Comparison of ENCODE assay signal across 9 cellular contexts in genomic region chr5:74040065-74040551, GRCh38.
DNase-seq lines count a peak whose midpoint lies in the region; ATAC-seq, FAIRE-seq and TF ChIP-seq lines count a peak whose summit lies in the region.
"Had no signal": no experiment of that assay in that cellular context is flagged by ENCODE, and none has a peak within 500 bp of the region (broad histone marks: within the 10 kb centered on the region; RNA-seq: fewer than 3 reads in every experiment).

No MANE protein-coding gene starts in this region.

- CTCF ChIA-PET in H1 (lab: Charles Lee; ENCODE audit: partially characterized antibody), result interaction anchor here (0.9 to 2.7 kb wide), 3 partner anchors 12 to 137 kb away, joined by 3 to 6 read pairs (median 3); no protein-coding TSS in a partner anchor

- no peaks in the 10 kb centered on the region; a peak in 1 of 4 replicates for H3K9me3 ChIP-seq in H1 (ENCODE audit: insufficient read depth in 2 of 2, low read depth in 1 of 2, low read length in 1 of 2)
- H3K9me3 ChIP-seq in ovary, result no peaks in the 10 kb centered on the region

- DNase-seq in GM03348 (ENCODE audit: low spot score), result peak; percentile 36
- peak; percentile 87 to 97 for DNase-seq in NCI-H446 (lab: John Stamatoyannopoulos, UW)
- no peak for DNase-seq in H1 (ENCODE audit: low read depth in 1 of 2, low spot score in 2 of 2)
- peak; percentile 38 to 53 (median 48) for DNase-seq in ovary
- no peak for DNase-seq in KBM-7
- no peak for DNase-seq in midbrain (lab: John Stamatoyannopoulos, UW)
- no peak for DNase-seq in putamen (ENCODE audit: low spot score)
- DNase-seq: naive B cell had no signal

- TF ChIP-seq EP300 in H1 (IDR thresholded peaks at IDR 0.05; ENCODE audit: borderline replicate concordance in 1 of 2, low read depth in 2 of 2, low read length in 2 of 2) (no peak), ovary (IDR thresholded peaks at IDR 0.05) (no peak)

- intact Hi-C loops in ovary (cut with DNase I), result loop anchor here in 1 of 4 donors (10.0 kb wide), 1 partner anchor 245 kb away; no protein-coding TSS in a partner anchor

- in situ Hi-C loops in KBM-7 (cut with MboI; ENCODE audit: low pct_unique_long_range_greater_than_20kb, low sequenced_read_pairs), result no loop called here

- H2BK15ac ChIP-seq in H1 (ENCODE audit: low read length), result no peak overlapping the region

- 93% methylated on average over 2 of the region's 2 CpGs; no CpG with 5 or more reads in 1 of the 2 experiments for WGBS in H1 (ENCODE audit: extremely low coverage in 1 of 2, insufficient coverage in 1 of 2, insufficient read length in 1 of 2, insufficient replicate concordance in 2 of 2, low coverage in 1 of 2, low lambda C conversion rate in 2 of 2, missing lambda C conversion rate in 1 of 2), 2 experiments
- WGBS in ovary, 3 donors, result 10 to 27% (median 20%) methylated on average over 2 of the region's 2 CpGs

- H3K4me2 ChIP-seq in H1 (ENCODE audit: insufficient read depth in 1 of 2, low read depth in 2 of 2, low read length in 2 of 2), result no peak overlapping the region

- H3K79me1 ChIP-seq in H1 (ENCODE audit: low read depth, low read length), result no peaks in the 10 kb centered on the region

- H4K5ac ChIP-seq in H1 (ENCODE audit: insufficient read length, low read depth, low read length), result no peak overlapping the region

- H2AK5ac ChIP-seq in H1 (ENCODE audit: low read depth, low read length), result no peak overlapping the region

- ATAC-seq in HG03097 (IDR thresholded peaks at IDR 0.05; ENCODE audit: low FRiP score, unreplicated experiment), result no peak

- H2BK12ac ChIP-seq in H1 (ENCODE audit: low read depth, low read length), result no peak overlapping the region

- H3K23ac ChIP-seq in H1 (ENCODE audit: insufficient read length), result no peak overlapping the region

- no peak overlapping the region for H3K18ac ChIP-seq in H1 (ENCODE audit: extremely low read depth, low read length)

- no peak overlapping the region for H3K4ac ChIP-seq in H1 (replicated peaks; ENCODE audit: insufficient read length, low read depth, low read length)

- POLR2A ChIA-PET in H1 (lab: Charles Lee; ENCODE audit: partially characterized antibody), result no interaction called here

- no peak for TF ChIP-seq RAD21 in H1 (IDR thresholded peaks at IDR 0.05 in 1 of 2, conservative IDR thresholded peaks at IDR 0.05 in 1 of 2; ENCODE audit: low read depth in 2 of 2, low read length in 2 of 2)

- H3K4me3 ChIP-seq in H1 (ENCODE audit: extremely low read depth in 1 of 4, insufficient read depth in 2 of 4, low read depth in 3 of 4, low read length in 4 of 4) (no peak overlapping the region), ovary (no peak overlapping the region)

- H3K27me3 ChIP-seq in H1 (replicated peaks in 1 of 4; ENCODE audit: control insufficient read depth in 3 of 4, extremely low read depth in 1 of 4, insufficient read depth in 3 of 4, low read length in 3 of 4) (no peaks in the 10 kb centered on the region), ovary (no peaks in the 10 kb centered on the region)

- peak overlapping the region; percentile 80; the same call in 1 of the 2 replicates for H2AFZ ChIP-seq in H1 (ENCODE audit: low read length)

- H3K4me1 ChIP-seq in H1 (replicated peaks in 1 of 4; ENCODE audit: control insufficient read depth in 3 of 4, insufficient read depth in 4 of 4, low read length in 3 of 4) (peaks cover 1 to 2% (median 2%) of the 10 kb centered on the region in 4 experiments; a peak in 3 of 7 replicates), ovary (ENCODE audit: insufficient read depth) (peaks cover 5% of the 10 kb centered on the region)

- no peak overlapping the region for H3K27ac ChIP-seq in H1 (ENCODE audit: low read depth, low read length)
- H3K27ac ChIP-seq in ovary, result peak overlapping the region in 1 of 2 donors; percentile 36

- H3K9ac ChIP-seq in H1 (replicated peaks in 1 of 4; ENCODE audit: extremely low read depth in 1 of 4, low read depth in 3 of 4, low read length in 3 of 4), result no peak overlapping the region

- no peaks in the 10 kb centered on the region for H3K23me2 ChIP-seq in H1 (ENCODE audit: low read depth, low read length)

- FAIRE-seq in H1 (lab: Jason Lieb, UNC), result no peak

- H3K14ac ChIP-seq in H1 (ENCODE audit: insufficient read length), result no peak overlapping the region

- no peaks in the 10 kb centered on the region for H3K79me2 ChIP-seq in H1 (ENCODE audit: control insufficient read depth in 1 of 2, insufficient read depth in 2 of 2, low read length in 2 of 2)

- no peak overlapping the region for H3K56ac ChIP-seq in H1 (replicated peaks; ENCODE audit: insufficient read length, low read depth, low read length)

- H4K20me1 ChIP-seq in H1 (replicated peaks in 1 of 2; ENCODE audit: control insufficient read depth in 1 of 2, insufficient read depth in 2 of 2, low read length in 2 of 2), result no peaks in the 10 kb centered on the region

- no peak overlapping the region for H4K91ac ChIP-seq in H1 (replicated peaks; ENCODE audit: insufficient read length, low read length)

- no peaks in the 10 kb centered on the region for H3K36me3 ChIP-seq in H1 (ENCODE audit: control insufficient read depth in 2 of 4, insufficient read depth in 4 of 4, low read length in 3 of 4)
- no peaks in the 10 kb centered on the region for H3K36me3 ChIP-seq in ovary

- no peak overlapping the region for H4K8ac ChIP-seq in H1 (ENCODE audit: extremely low read depth, insufficient read depth, low read length)

- no peak for TF ChIP-seq POLR2A in H1 (IDR thresholded peaks at IDR 0.05; ENCODE audit: control extremely low read depth in 1 of 2, low read depth in 2 of 2, low read length in 2 of 2)
- TF ChIP-seq POLR2A in ovary (IDR thresholded peaks at IDR 0.05), result no peak

- TF ChIP-seq CTCF in H1 (IDR thresholded peaks at IDR 0.05; ENCODE audit: control extremely low read depth in 1 of 3, insufficient read depth in 1 of 3, low read depth in 1 of 3, low read length in 3 of 3), result no peak
- no peak for TF ChIP-seq CTCF in ovary (IDR thresholded peaks at IDR 0.05)

- H2BK20ac ChIP-seq in H1 (ENCODE audit: low read length), result no peak overlapping the region

- H2BK5ac ChIP-seq in H1 (ENCODE audit: low read depth, low read length), result no peak overlapping the region

- no peak overlapping the region for H2BK120ac ChIP-seq in H1 (replicated peaks; ENCODE audit: low read depth, low read length)

TF ChIP-seq in H1, 55 proteins besides CTCF, POLR2A, EP300 and RAD21:
- no peak for TF ChIP-seq POU5F1 (IDR thresholded peaks at IDR 0.05; ENCODE audit: low read depth, low read length)
- no peak for TF ChIP-seq CHD2 (IDR thresholded peaks at IDR 0.05; ENCODE audit: low read length)
- TF ChIP-seq CBX5 (IDR thresholded peaks at IDR 0.05; ENCODE audit: low read depth, low read length), result no peak
- TF ChIP-seq CHD1 (IDR thresholded peaks at IDR 0.05; ENCODE audit: low read depth, low read length), result no peak
- TF ChIP-seq JUN (IDR thresholded peaks at IDR 0.05; ENCODE audit: low read depth, low read length), result no peak
- no peak for TF ChIP-seq SUZ12 (IDR thresholded peaks at IDR 0.05; ENCODE audit: low read length)
- TF ChIP-seq TEAD4 (IDR thresholded peaks at IDR 0.05; ENCODE audit: low read depth, low read length), result no peak
- no peak for TF ChIP-seq SP4 (IDR thresholded peaks at IDR 0.05; ENCODE audit: low read length)
- TF ChIP-seq POLR2AphosphoS5 (IDR thresholded peaks at IDR 0.05; ENCODE audit: low read depth, low read length), result no peak
- no peak for TF ChIP-seq SP1 (IDR thresholded peaks at IDR 0.05; ENCODE audit: low read depth, low read length)
- no peak for TF ChIP-seq TBP (IDR thresholded peaks at IDR 0.05; ENCODE audit: low read depth, low read length)
TF ChIP-seq in H1: peak in this region for 0.

Comparison
In these comparisons a context has a peak if more than half of its experiments do, and no peak if none do; other contexts are left out.
1. DNase-seq: peak in GM03348 (single experiment), NCI-H446 (2 of 2) and ovary (5 of 5); none in H1 (0 of 2), KBM-7 (single experiment), midbrain (single experiment) and putamen (single experiment).